In the genomic region with DNA sequence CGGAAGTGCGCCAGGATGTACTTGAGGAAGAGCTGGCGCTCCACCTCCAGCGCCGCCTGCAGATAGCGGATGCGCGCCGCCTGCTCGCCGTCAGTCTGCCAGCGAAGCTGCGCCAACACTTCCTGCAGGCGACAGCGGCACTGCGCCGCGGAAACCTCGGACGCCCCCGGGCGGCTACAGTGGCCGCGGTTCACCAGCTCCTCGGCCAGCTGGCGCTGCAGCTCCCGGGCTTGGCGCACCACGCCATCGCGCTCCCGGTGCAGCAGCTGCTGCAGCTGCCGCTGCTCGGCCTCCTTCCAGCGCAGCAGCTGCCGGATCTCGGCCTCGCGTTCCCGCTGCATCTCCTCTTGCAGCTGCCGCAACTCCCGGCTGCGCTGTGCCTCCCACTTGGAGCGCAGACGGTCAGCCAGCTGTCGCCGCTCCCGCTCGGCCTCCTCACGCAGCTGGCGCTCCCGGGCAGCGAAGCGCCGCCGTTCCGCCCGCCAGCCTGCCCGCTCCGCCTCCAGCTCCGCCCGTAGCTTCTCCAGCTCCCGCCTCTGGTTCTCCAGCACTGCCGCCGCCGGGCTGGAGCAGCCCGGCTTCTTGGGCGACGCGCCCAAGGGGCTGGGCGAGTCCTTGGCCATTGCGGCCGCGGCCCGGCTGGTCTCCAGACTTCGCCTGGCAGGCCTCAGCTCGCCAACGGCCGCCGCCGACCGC, we compare ENCODE assay signal across 8 cellular contexts. TPM values are rescaled to one million over a fixed set of nuclear protein-coding genes. Genes with fewer than 3 reads are reported as not detected.
DNase-seq lines count a peak whose midpoint lies in the region; ATAC-seq and TF ChIP-seq lines count a peak whose summit lies in the region.
"Not testable (repeated sequence)": the region's sequence is repeated elsewhere in the genome, so short reads cannot be mapped to it uniquely, and the experiment has no call there.

No MANE protein-coding gene starts in this region.

- peak; percentile 17 for DNase-seq in DND-41
- not testable (repeated sequence) for DNase-seq in WTC11 (ENCODE audit: low spot score); central memory CD8-positive, alpha-beta T cell (ENCODE audit: low spot score in 2 of 2); left lung; gastrocnemius medialis

- H3K9ac ChIP-seq in DND-41 (ENCODE audit: low read depth, low read length): not testable (repeated sequence)

- not testable (repeated sequence) for H3K4me1 ChIP-seq in DND-41 (ENCODE audit: insufficient read depth, low read length); left lung; gastrocnemius medialis

- not testable (repeated sequence) for H3K27ac Mint-ChIP-seq in WTC11; central memory CD8-positive, alpha-beta T cell (ENCODE audit: low read depth)

- not testable (repeated sequence) for H3K4me1 Mint-ChIP-seq in WTC11; central memory CD8-positive, alpha-beta T cell

- not testable (repeated sequence) for H2AFZ ChIP-seq in DND-41 (ENCODE audit: low read depth, low read length)

- H4K20me1 ChIP-seq in DND-41 (ENCODE audit: insufficient read depth, low read length): not testable (repeated sequence)

- intact Hi-C loops in left lung (cut with DNase I); gastrocnemius medialis (cut with DNase I; ENCODE audit: low total_unique reads): not testable (repeated sequence)

- H3K36me3 Mint-ChIP-seq in WTC11; central memory CD8-positive, alpha-beta T cell (ENCODE audit: insufficient read depth): not testable (repeated sequence)

- H3K4me3 ChIP-seq in DND-41 (ENCODE audit: low read depth in 1 of 2, low read length in 2 of 2); left lung; gastrocnemius medialis: not testable (repeated sequence)

- CTCF ChIA-PET in WTC11 (lab: Charles Lee): not testable (repeated sequence)

- not testable (repeated sequence) for TF ChIP-seq POLR2A in gastrocnemius medialis (IDR thresholded peaks at IDR 0.05)

- H3K27me3 ChIP-seq in DND-41 (ENCODE audit: insufficient read depth, low read length, poor library complexity); left lung; gastrocnemius medialis: not testable (repeated sequence)

- 0 out of 2 replicates have a peak overlapping the region, but pooled peaks have one; percentile 33 for H3K4me2 ChIP-seq in DND-41 (ENCODE audit: insufficient read depth, low read length)

- not testable (repeated sequence) for H3K9me3 ChIP-seq in DND-41 (ENCODE audit: insufficient read depth, low read length, severe bottlenecking); left lung; gastrocnemius medialis

- H3K79me2 ChIP-seq in DND-41 (ENCODE audit: insufficient read depth, low read length): not testable (repeated sequence)

- in situ Hi-C loops in gastrocnemius medialis (cut with MboI; ENCODE audit: low sequenced_read_pairs in 4 of 4): not testable (repeated sequence)

- H3K4me3 Mint-ChIP-seq in WTC11; central memory CD8-positive, alpha-beta T cell: not testable (repeated sequence)

- POLR2A ChIA-PET in WTC11 (lab: Charles Lee): not testable (repeated sequence)

- TF ChIP-seq CTCF in DND-41 (IDR thresholded peaks at IDR 0.05; ENCODE audit: borderline replicate concordance, extremely low read depth, low read length, poor library complexity, severe bottlenecking); WTC11 (IDR thresholded peaks at IDR 0.05); left lung (IDR thresholded peaks at IDR 0.05); gastrocnemius medialis (IDR thresholded peaks at IDR 0.05 in 4 of 5, conservative IDR thresholded peaks at IDR 0.05 in 1 of 5): not testable (repeated sequence)

- not testable (repeated sequence) for H3K27ac ChIP-seq in DND-41 (ENCODE audit: low read length); left lung; gastrocnemius medialis

- ATAC-seq in DND-41 (ENCODE audit: insufficient read depth, low read depth) (peak; percentile 78), GM19452 (IDR thresholded peaks at IDR 0.05; ENCODE audit: unreplicated experiment) (peak; percentile 76), HG02642 (IDR thresholded peaks at IDR 0.05; ENCODE audit: poor library complexity, unreplicated experiment) (peak; percentile 72), HG03354 (IDR thresholded peaks at IDR 0.05; ENCODE audit: poor library complexity, severe bottlenecking, unreplicated experiment) (peak; percentile 73), WTC11 (peak; percentile 77), left lung (peak; percentile 81), gastrocnemius medialis (peak; percentile 73 to 79)
- peak; percentile 72 for ATAC-seq in central memory CD8-positive, alpha-beta T cell (replicated peaks; ENCODE audit: extremely low read depth, poor library complexity, severe bottlenecking)

- peaks cover 10% of the 10 kb centered on the region for H3K27me3 Mint-ChIP-seq in WTC11 (ENCODE audit: low read depth)
- H3K27me3 Mint-ChIP-seq in central memory CD8-positive, alpha-beta T cell: not testable (repeated sequence)

- H3K36me3 ChIP-seq in DND-41 (ENCODE audit: insufficient read depth, low read length); left lung; gastrocnemius medialis: not testable (repeated sequence)

- H3K9me3 Mint-ChIP-seq in WTC11; central memory CD8-positive, alpha-beta T cell: not testable (repeated sequence)

RNA-seq across cellular contexts. Expression of a gene that starts 0.8 kb away (rescaled TPM):
- total RNA-seq in WTC11 (2021) (0.23 to 0.59 TPM (median 0.34 TPM) in 3 replicates), left lung (under 1 TPM; 0.55 to 0.71 TPM), gastrocnemius medialis (under 1 TPM in 1 of 4 donors, not detected in 3; 0.41 TPM)
